27 cellular contexts compared by ENCODE assay signal in the genomic region with DNA sequence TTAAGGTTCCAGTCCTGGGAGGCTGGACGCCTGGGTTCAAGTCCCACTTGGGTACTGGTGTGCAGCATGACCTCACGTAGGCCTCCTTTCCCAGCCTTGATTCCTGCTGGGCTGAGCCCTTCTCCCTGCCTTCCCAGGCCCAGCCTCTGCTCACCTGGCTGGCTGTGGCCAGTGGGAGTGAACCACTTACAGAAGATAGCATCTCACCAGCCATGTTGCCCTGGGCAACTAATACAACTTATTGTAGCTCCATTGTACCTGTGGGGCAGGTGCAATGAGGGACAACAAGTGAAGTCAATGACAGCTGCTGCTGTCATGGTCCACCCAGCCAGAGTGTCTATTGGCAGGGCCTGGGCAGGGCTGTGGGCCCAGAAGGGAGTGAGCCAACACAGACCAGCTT.
DNase-seq lines count a peak whose midpoint lies in the region; ATAC-seq and TF ChIP-seq lines count a peak whose summit lies in the region.
"Had no signal": no experiment of that assay in that cellular context is flagged by ENCODE, and none has a peak within 500 bp of the region (broad histone marks: within the 10 kb centered on the region; RNA-seq: fewer than 3 reads in every experiment).

No MANE protein-coding gene starts in this region.

- peak overlapping the region; percentile 4 for H3K27ac ChIP-seq in neutrophil
- H3K27ac ChIP-seq: coronary artery, HL-60, KMS-11, skin epidermis had no signal

- DNase-seq in NCI-H1436 (lab: John Stamatoyannopoulos, UW) (peak; percentile 6), NCI-H1436 treated with DMSO at 0.1 percent for 48 hours (lab: John Stamatoyannopoulos, UW) (no peak), NCI-H146 treated with DMSO at 0.1 percent for 48 hours (lab: John Stamatoyannopoulos, UW; ENCODE audit: unreplicated experiment) (peak; percentile 87), NCI-H774 (lab: John Stamatoyannopoulos, UW) (peak; percentile 86), foreskin fibroblast (no peak)
- no peak for DNase-seq in activated CD4-positive, alpha-beta T cell treated with anti-CD3 and anti-CD28 coated beads, Interleukin-2, amount 50 U/mL, for 4 hours
- DNase-seq: activated CD4-positive, alpha-beta T cell treated with anti-CD3 and anti-CD28 coated beads, Interleukin-2, amount 50 U/mL, for 48 hours; activated CD4-positive, CD25-positive, alpha-beta regulatory T cell; activated naive CD4-positive, alpha-beta T cell; Calu3; caudate nucleus; effector memory CD4-positive, alpha-beta T cell; H7; left ventricle myocardium superior; MG63; NCI-H187; NCI-H510A; Right ventricle myocardium superior; stimulated activated naive CD4-positive, alpha-beta T cell; T-helper 17 cell had no signal

- TF ChIP-seq CTCF in neutrophil (IDR thresholded peaks at IDR 0.05): no peak
- TF ChIP-seq CTCF in foreskin fibroblast (IDR thresholded peaks at IDR 0.05; ENCODE audit: low read depth, low read length): no peak

- no peak for ATAC-seq in GM18861 (IDR thresholded peaks at IDR 0.05; ENCODE audit: unreplicated experiment)
- ATAC-seq: left ventricle myocardium superior, Panc1, T-helper 17 cell had no signal

- H3K4me1 ChIP-seq in neutrophil (ENCODE audit: control insufficient read depth in 1 of 2, insufficient read depth in 1 of 2, low read depth in 1 of 2, low read length in 1 of 2): peaks cover 35 to 61% of the 10 kb centered on the region in 2 experiments

- H3K4me3 ChIP-seq in neutrophil (ENCODE audit: low read depth in 1 of 2, low read length in 1 of 2) (no peak overlapping the region), foreskin fibroblast (ENCODE audit: low read depth in 1 of 2, low read length in 2 of 2) (no peak overlapping the region)
- H3K4me3 ChIP-seq: coronary artery, MG63, skin epidermis had no signal

- no peaks in the 10 kb centered on the region for H3K27me3 ChIP-seq in neutrophil
- H3K27me3 ChIP-seq: MG63 had no signal

- H3K9me3 ChIP-seq in neutrophil: no peaks in the 10 kb centered on the region
- H3K9me3 ChIP-seq: MG63 had no signal

- no peaks in the 10 kb centered on the region for H3K36me3 ChIP-seq in neutrophil
- H3K36me3 ChIP-seq: MG63 had no signal

Comparison
In these comparisons a context has a peak if more than half of its experiments do, and no peak if none do; other contexts are left out.
1. DNase-seq: peak in NCI-H1436 (single experiment), NCI-H146 treated with DMSO at 0.1 percent for 48 hours (single experiment) and NCI-H774 (single experiment); none in NCI-H1436 treated with DMSO at 0.1 percent for 48 hours (single experiment), activated CD4-positive, alpha-beta T cell treated with anti-CD3 and anti-CD28 coated beads, Interleukin-2, amount 50 U/mL, for 4 hours (0 of 2) and foreskin fibroblast (0 of 2).